15 cellular contexts compared by ENCODE assay signal in genomic region chr20:18504479-18505060, GRCh38. TPM values are rescaled to one million over a fixed set of nuclear protein-coding genes. Genes with fewer than 3 reads are reported as not detected.
DNase-seq lines count a peak whose midpoint lies in the region; FAIRE-seq and TF ChIP-seq lines count a peak whose summit lies in the region.
"Had no signal": no experiment of that assay in that cellular context is flagged by ENCODE, and none has a peak within 500 bp of the region (broad histone marks: within the 10 kb centered on the region; RNA-seq: fewer than 3 reads in every experiment).

No MANE protein-coding gene starts in this region.

- intact Hi-C loops in prostate gland (cut with DNase I) = no loop called here

- no peaks in the 10 kb centered on the region; the same call in 1 of the 2 replicates for H3K4me1 ChIP-seq in GM23248 (ENCODE audit: insufficient read depth)
- H3K4me1 ChIP-seq in keratinocyte (ENCODE audit: control insufficient read depth, extremely low read depth, insufficient read depth, low read length) = peaks cover 11% of the 10 kb centered on the region
- H3K4me1 ChIP-seq in prostate gland (replicated peaks) = peaks cover 6% of the 10 kb centered on the region
- H3K4me1 ChIP-seq: parathyroid adenoma had no signal

- no peak for TF ChIP-seq CTCF in keratinocyte (optimal IDR thresholded peaks at IDR 0.05 in 1 of 3, IDR thresholded peaks at IDR 0.05 in 1 of 3, conservative IDR thresholded peaks at IDR 0.05 in 1 of 3; ENCODE audit: extremely low read depth in 1 of 3, insufficient read depth in 2 of 3, low read length in 3 of 3)
- TF ChIP-seq CTCF in prostate gland (IDR thresholded peaks at IDR 0.05) = no peak

- in situ Hi-C loops in GM23248 (cut with MboI) = no loop called here

- WGBS in GM23248 (ENCODE audit: low coverage in 1 of 2, low lambda C conversion rate in 2 of 2, missing lambda C conversion rate in 2 of 2), 2 experiments = 38 to 54% methylated on average over 31 of the region's 31 CpGs
- WGBS in prostate gland = 57% methylated on average over 31 of the region's 31 CpGs

- H3K9me1 ChIP-seq in keratinocyte (ENCODE audit: control insufficient read depth, extremely low read depth, insufficient read depth, low read length) = no peaks in the 10 kb centered on the region

- H2AFZ ChIP-seq in GM23248 = peak overlapping the region; percentile 89
- peak overlapping the region; percentile 80 for H2AFZ ChIP-seq in keratinocyte (ENCODE audit: control insufficient read depth, low read length)
- H2AFZ ChIP-seq: parathyroid adenoma had no signal

- H3K4me3 ChIP-seq in GM23248 (peak overlapping the region; percentile 56), keratinocyte (ENCODE audit: control insufficient read depth in 2 of 3, extremely low read depth in 1 of 3, insufficient read depth in 2 of 3, low read depth in 1 of 3, low read length in 3 of 3) (peak overlapping the region in 2 of 3 experiments; percentile 32 to 47), prostate gland (peak overlapping the region in 1 of 2 donors; percentile 13)
- H3K4me3 ChIP-seq: BLaER1 treated with 17β-estradiol and CSF1 and Interleukin-3, amounts not matched to agents 10 nM and 100 nM; lower lobe of right lung had no signal

- H3K27me3 ChIP-seq in GM23248 (replicated peaks; ENCODE audit: insufficient read depth) = no peaks in the 10 kb centered on the region
- H3K27me3 ChIP-seq in keratinocyte (ENCODE audit: control insufficient read depth, extremely low read depth, insufficient read depth, low read length) = no peaks in the 10 kb centered on the region
- no peaks in the 10 kb centered on the region for H3K27me3 ChIP-seq in prostate gland (replicated peaks; ENCODE audit: insufficient read depth)
- H3K27me3 ChIP-seq: BLaER1 treated with 17β-estradiol and CSF1 and Interleukin-3, amounts not matched to agents 10 nM and 100 nM had no signal

- no peak for TF ChIP-seq POLR2A in prostate gland (IDR thresholded peaks at IDR 0.05)

- H4K20me1 ChIP-seq in GM23248 (ENCODE audit: insufficient read depth) (no peaks in the 10 kb centered on the region), keratinocyte (ENCODE audit: control insufficient read depth, extremely low read depth, insufficient read depth, low read length) (no peaks in the 10 kb centered on the region)
- H4K20me1 ChIP-seq: BLaER1 treated with 17β-estradiol and CSF1 and Interleukin-3, amounts not matched to agents 10 nM and 100 nM had no signal

- no peaks in the 10 kb centered on the region for H3K9me2 ChIP-seq in GM23248 (ENCODE audit: insufficient read depth)

- dilution Hi-C loops in keratinocyte (cut with MboI; ENCODE audit: extremely low pct_ligation_motif_present, low sequenced_read_pairs) = no loop called here

- peak overlapping the region; percentile 38; the same call in 1 of the 2 replicates for H3K9ac ChIP-seq in GM23248
- H3K9ac ChIP-seq in keratinocyte (ENCODE audit: control insufficient read depth, extremely low read depth, insufficient read depth, low read length) = peak overlapping the region; percentile 30
- H3K9ac ChIP-seq: BLaER1 treated with 17β-estradiol and CSF1 and Interleukin-3, amounts not matched to agents 10 nM and 100 nM; parathyroid adenoma had no signal

- H3K9me3 ChIP-seq in GM23248 (ENCODE audit: low read depth) = no peaks in the 10 kb centered on the region
- no peaks in the 10 kb centered on the region for H3K9me3 ChIP-seq in keratinocyte (ENCODE audit: control insufficient read depth, low read depth, low read length)
- no peaks in the 10 kb centered on the region for H3K9me3 ChIP-seq in prostate gland
- H3K9me3 ChIP-seq: BLaER1 treated with 17β-estradiol and CSF1 and Interleukin-3, amounts not matched to agents 10 nM and 100 nM; lower lobe of right lung had no signal

- DNase-seq in GM23248 (peak; percentile 56), dermis blood vessel endothelial cell (peak; percentile 59), keratinocyte (ENCODE audit: low read depth, low spot score) (no peak), prostate gland (ENCODE audit: low spot score) (peak; percentile 44), Kasumi-1 (lab: John Stamatoyannopoulos, UW) (no peak), urothelium cell line (ENCODE audit: low spot score) (no peak), NCI-H1694 treated with DMSO at 0.1 percent for 48 hours (lab: John Stamatoyannopoulos, UW) (no peak)
- no peak for DNase-seq in effector CD4-positive, alpha-beta T cell
- DNase-seq: activated naive CD8-positive, alpha-beta T cell treated with anti-CD3 and anti-CD28 coated beads for 36 hours; lower lobe of right lung; NCI-H1930; stimulated activated CD4-positive, alpha-beta T cell treated with anti-CD3 and anti-CD28 coated beads, Interleukin-2, amount 100 ng/mL, for 48 hours had no signal

- no peaks in the 10 kb centered on the region for H3F3A ChIP-seq in GM23248 (ENCODE audit: insufficient read depth)

- no peak overlapping the region for H3K27ac ChIP-seq in GM23248
- no peak overlapping the region for H3K27ac ChIP-seq in keratinocyte (ENCODE audit: control insufficient read depth, insufficient read depth, low read length)
- peak overlapping the region in 1 of 2 donors; percentile 52 for H3K27ac ChIP-seq in prostate gland
- H3K27ac ChIP-seq: BLaER1 treated with 17β-estradiol and CSF1 and Interleukin-3, amounts not matched to agents 10 nM and 100 nM; lower lobe of right lung; parathyroid adenoma had no signal

- no peak for FAIRE-seq in keratinocyte (lab: Jason Lieb, UNC)
- FAIRE-seq in urothelium cell line (lab: Jason Lieb, UNC) = no peak
- FAIRE-seq: frontal cortex had no signal

- H3K36me3 ChIP-seq in GM23248 (ENCODE audit: low read depth) = 0 out of 2 replicates have a peak, but pooled peaks cover under 1% of the 10 kb centered on the region
- H3K36me3 ChIP-seq in keratinocyte (ENCODE audit: control insufficient read depth in 2 of 2, extremely low read depth in 1 of 2, insufficient read depth in 2 of 2, low read length in 2 of 2) = peaks cover 1 to 3% of the 10 kb centered on the region in 2 experiments
- H3K36me3 ChIP-seq in prostate gland = no peaks in the 10 kb centered on the region

- H3K4me2 ChIP-seq in GM23248 (ENCODE audit: unreplicated experiment) (peak overlapping the region; percentile 62), keratinocyte (ENCODE audit: control insufficient read depth, extremely low read depth, insufficient read depth, low read depth, low read length) (peak overlapping the region; percentile 86)
- H3K4me2 ChIP-seq: BLaER1 treated with 17β-estradiol and CSF1 and Interleukin-3, amounts not matched to agents 10 nM and 100 nM had no signal

- H3K79me2 ChIP-seq in GM23248 (ENCODE audit: insufficient read depth) = peaks cover 18% of the 10 kb centered on the region
- peaks cover 18% of the 10 kb centered on the region for H3K79me2 ChIP-seq in keratinocyte (ENCODE audit: control insufficient read depth, insufficient read depth, low read length)

RNA-seq across cellular contexts. Expression of gene SEC23B, which starts 3.2 kb away (rescaled TPM):
- total RNA-seq in GM23248 (2014; rRNA removed; shearing (Covaris generic)) = 48.5 and 49.2 TPM in 2 replicates
- polyA plus RNA-seq in GM23248 (2016; fragmentation: Nextera tagmentation; extraction: Ambion mirVana) (36.8 and 43.8 TPM in 2 replicates), keratinocyte (96.1 to 104 TPM (median 102 TPM) in 3 replicates)
- total RNA-seq in dermis blood vessel endothelial cell (42.9 and 51.5 TPM in 2 replicates), prostate gland (100 to 1,000 TPM in 1 of 2 donors, 10 to 100 TPM in 1; 64.4 to 127 TPM)
- polyA plus RNA-seq in keratinocyte (2011; ENCODE audit: low read depth) = 20.3 TPM
- polyA plus RNA-seq in keratinocyte (2011; cell fraction: cytosol; rRNA removed) = 68.8 and 92.4 TPM in 2 replicates
- polyA plus RNA-seq in keratinocyte (2011; cell fraction: nucleus; rRNA removed) = 92.5 and 98.2 TPM in 2 replicates
- 61.1 and 64.5 TPM in 2 replicates for polyA plus RNA-seq in keratinocyte (2012; ENCODE audit: low replicate concordance)
- 60.3 to 130 TPM (median 126 TPM) in 3 replicates for polyA minus RNA-seq in keratinocyte
- polyA minus RNA-seq in keratinocyte (2011; cell fraction: cytosol; rRNA and poly(A)+ RNA removed) = 55.2 TPM
- polyA minus RNA-seq in keratinocyte (2011; cell fraction: nucleus; rRNA and poly(A)+ RNA removed) = 59.2 and 95.7 TPM in 2 replicates

RNA-seq across cellular contexts. Expression of gene RBBP9, which starts 7.5 kb away (rescaled TPM):
- total RNA-seq in GM23248 (2014; rRNA removed; shearing (Covaris generic)) = 29.9 and 32.1 TPM in 2 replicates
- 11.3 and 11.6 TPM in 2 replicates for polyA plus RNA-seq in GM23248 (2016; fragmentation: Nextera tagmentation; extraction: Ambion mirVana)
- 14.5 and 14.7 TPM in 2 replicates for total RNA-seq in dermis blood vessel endothelial cell
- 16.5 to 17.9 TPM (median 17.3 TPM) in 3 replicates for polyA plus RNA-seq in keratinocyte
- 1.8 TPM for polyA plus RNA-seq in keratinocyte (2011; ENCODE audit: low read depth)
- 13.2 and 26.6 TPM in 2 replicates for polyA plus RNA-seq in keratinocyte (2011; cell fraction: cytosol; rRNA removed)
- 8.4 and 10.5 TPM in 2 replicates for polyA plus RNA-seq in keratinocyte (2011; cell fraction: nucleus; rRNA removed)
- polyA plus RNA-seq in keratinocyte (2012; ENCODE audit: low replicate concordance) = 5.7 and 12.8 TPM in 2 replicates
- 10.1 to 47.0 TPM (median 38.9 TPM) in 3 replicates for polyA minus RNA-seq in keratinocyte
- 13.6 TPM for polyA minus RNA-seq in keratinocyte (2011; cell fraction: cytosol; rRNA and poly(A)+ RNA removed)
- polyA minus RNA-seq in keratinocyte (2011; cell fraction: nucleus; rRNA and poly(A)+ RNA removed) = 5.1 and 14.7 TPM in 2 replicates
- 10 to 100 TPM; 14.4 to 21.3 TPM for total RNA-seq in prostate gland

RNA-seq across cellular contexts. Expression of gene POLR3F, which starts 37.4 kb away (rescaled TPM):
- total RNA-seq in GM23248 (2014; rRNA removed; shearing (Covaris generic)) = 11.2 and 12.9 TPM in 2 replicates
- 11.3 and 12.4 TPM in 2 replicates for polyA plus RNA-seq in GM23248 (2016; fragmentation: Nextera tagmentation; extraction: Ambion mirVana)
- 9.0 and 11.6 TPM in 2 replicates for total RNA-seq in dermis blood vessel endothelial cell
- polyA plus RNA-seq in keratinocyte = 8.0 to 12.2 TPM (median 12.0 TPM) in 3 replicates
- polyA plus RNA-seq in keratinocyte (2011; ENCODE audit: low read depth) = 7.1 TPM
- 6.1 and 12.0 TPM in 2 replicates for polyA plus RNA-seq in keratinocyte (2011; cell fraction: cytosol; rRNA removed)
- polyA plus RNA-seq in keratinocyte (2011; cell fraction: nucleus; rRNA removed) = 8.5 and 12.3 TPM in 2 replicates
- 4.9 and 11.9 TPM in 2 replicates for polyA plus RNA-seq in keratinocyte (2012; ENCODE audit: low replicate concordance)
- polyA minus RNA-seq in keratinocyte = 2.6 to 6.1 TPM (median 3.9 TPM) in 3 replicates
- polyA minus RNA-seq in keratinocyte (2011; cell fraction: cytosol; rRNA and poly(A)+ RNA removed) = 11.3 TPM
- 7.4 and 12.8 TPM in 2 replicates for polyA minus RNA-seq in keratinocyte (2011; cell fraction: nucleus; rRNA and poly(A)+ RNA removed)
- 10 to 100 TPM in 1 of 2 donors, 1 to 10 TPM in 1; 5.3 to 24.9 TPM for total RNA-seq in prostate gland

RNA-seq across cellular contexts. Expression of gene DZANK1, which starts 37.7 kb away (rescaled TPM):
- 1.2 and 3.4 TPM in 2 replicates for total RNA-seq in GM23248 (2014; rRNA removed; shearing (Covaris generic))
- polyA plus RNA-seq in GM23248 (2016; fragmentation: Nextera tagmentation; extraction: Ambion mirVana) = 1.6 TPM in 2 replicates
- total RNA-seq in dermis blood vessel endothelial cell = 0.34 and 0.70 TPM in 2 replicates
- 1.7 to 3.4 TPM (median 3.0 TPM) in 3 replicates for polyA plus RNA-seq in keratinocyte
- polyA plus RNA-seq in keratinocyte (2011; ENCODE audit: low read depth) = 1.4 TPM
- polyA plus RNA-seq in keratinocyte (2011; cell fraction: cytosol; rRNA removed) = 1.1 and 1.6 TPM in 2 replicates
- 7.2 and 7.4 TPM in 2 replicates for polyA plus RNA-seq in keratinocyte (2011; cell fraction: nucleus; rRNA removed)
- polyA plus RNA-seq in keratinocyte (2012; ENCODE audit: low replicate concordance) = 1.1 and 1.4 TPM in 2 replicates
- polyA minus RNA-seq in keratinocyte = 0.79 to 1.8 TPM (median 1.4 TPM) in 3 replicates
- not detected for polyA minus RNA-seq in keratinocyte (2011; cell fraction: cytosol; rRNA and poly(A)+ RNA removed)
- 1.8 and 3.4 TPM in 2 replicates for polyA minus RNA-seq in keratinocyte (2011; cell fraction: nucleus; rRNA and poly(A)+ RNA removed)
- 1 to 10 TPM; 2.0 to 7.1 TPM for total RNA-seq in prostate gland

Comparison
In these comparisons a context has a peak if more than half of its experiments do, and no peak if none do; other contexts are left out.
1. DNase-seq: peak in GM23248 (single experiment), dermis blood vessel endothelial cell (single experiment) and prostate gland (single experiment); none in keratinocyte (single experiment), effector CD4-positive, alpha-beta T cell (single experiment), Kasumi-1 (0 of 2), urothelium cell line (single experiment) and NCI-H1694 treated with DMSO at 0.1 percent for 48 hours (single experiment).